8 cellular contexts compared by ENCODE assay signal in genomic region chr19:14081797-14082674, GRCh38. TPM values are rescaled to one million over a fixed set of nuclear protein-coding genes. Genes with fewer than 3 reads are reported as not detected.
A peak's percentile ranks its signal among the peaks of the same experiment; 100 is the strongest.
DNase-seq lines count a peak whose midpoint lies in the region; ATAC-seq and TF ChIP-seq lines count a peak whose summit lies in the region.

No MANE protein-coding gene starts in this region.

- no peak overlapping the region for H3K9ac ChIP-seq in neuronal stem cell (ENCODE audit: low read depth, low read length, poor library complexity)

- peak overlapping the region; percentile 80 for H3K4me3 ChIP-seq in GM12865 (ENCODE audit: low read depth, low read length)
- peak overlapping the region; percentile 63 to 73 for H3K4me3 ChIP-seq in esophagus (ENCODE audit: low read depth in 1 of 2, low read length in 2 of 2)
- peak overlapping the region; percentile 60 to 89 for H3K4me3 ChIP-seq in neuronal stem cell (ENCODE audit: low read length in 2 of 2)

- H2AK5ac ChIP-seq in neuronal stem cell (ENCODE audit: low read depth, low read length), result peak overlapping the region; percentile 58

- H3K9me3 ChIP-seq in esophagus (ENCODE audit: control insufficient read depth in 2 of 2, insufficient read depth in 1 of 2, low read depth in 1 of 2, low read length in 1 of 2) (no peaks in the 10 kb centered on the region), neuronal stem cell (replicated peaks in 1 of 2; ENCODE audit: control insufficient read depth in 2 of 2, insufficient read depth in 1 of 2, low read depth in 1 of 2, low read length in 2 of 2) (no peaks in the 10 kb centered on the region)

- WGBS in esophagus, 2 donors, result 19 to 20% methylated on average over 24 of the region's 24 CpGs
- WGBS in neuronal stem cell (ENCODE audit: extremely low coverage in 2 of 2, insufficient read length in 2 of 2, insufficient replicate concordance in 1 of 2), 2 donors, result no CpG with 5 or more reads among the region's 24 CpGs

- H2BK12ac ChIP-seq in neuronal stem cell (ENCODE audit: low read length), result no peak overlapping the region

- no peak overlapping the region for H3K14ac ChIP-seq in neuronal stem cell (ENCODE audit: low read length)

- H3K4me1 ChIP-seq in esophagus (ENCODE audit: control insufficient read depth in 2 of 2, insufficient read depth in 2 of 2, low read length in 1 of 2) (peaks cover 4 to 5% of the 10 kb centered on the region in 2 donors), neuronal stem cell (ENCODE audit: control insufficient read depth in 2 of 2, insufficient read depth in 1 of 2, low read depth in 1 of 2, low read length in 2 of 2) (peaks cover 0 to 5% of the 10 kb centered on the region in 2 donors)

- peak; percentile 12 for ATAC-seq in HG02759 (IDR thresholded peaks at IDR 0.05; ENCODE audit: unreplicated experiment)

- peak overlapping the region; percentile 93 for H2BK5ac ChIP-seq in neuronal stem cell (ENCODE audit: low read length)

- peak overlapping the region; percentile 90 for H3K18ac ChIP-seq in neuronal stem cell (ENCODE audit: low read length)

- peak overlapping the region; percentile 52 for H3K23ac ChIP-seq in neuronal stem cell (ENCODE audit: low read depth, low read length, poor library complexity)

- H3K27me3 ChIP-seq in esophagus (ENCODE audit: control insufficient read depth in 1 of 2, insufficient read depth in 2 of 2, low read length in 2 of 2), result no peaks in the 10 kb centered on the region
- no peaks in the 10 kb centered on the region for H3K27me3 ChIP-seq in neuronal stem cell (ENCODE audit: control insufficient read depth in 3 of 3, insufficient read depth in 3 of 3, low read depth in 1 of 3, low read length in 3 of 3)

- no peak overlapping the region for H2BK120ac ChIP-seq in neuronal stem cell (ENCODE audit: low read depth, low read length)

- peak; percentile 64 for DNase-seq in GM12865 (ENCODE audit: low read depth)
- DNase-seq in neuronal stem cell (ENCODE audit: low spot score), result no peak
- no peak for DNase-seq in dedifferentiated amniotic fluid mesenchymal stem cell (ENCODE audit: extremely low spot score)
- no peak for DNase-seq in DMS114 treated with DMSO at 0.1 percent for 48 hours (lab: John Stamatoyannopoulos, UW; ENCODE audit: unreplicated experiment)
- DNase-seq in retina, result no peak

- H4K91ac ChIP-seq in neuronal stem cell (ENCODE audit: low read depth, low read length, poor library complexity), result no peak overlapping the region

- H3K79me1 ChIP-seq in neuronal stem cell (ENCODE audit: low read depth, low read length), result no peaks in the 10 kb centered on the region

- H3K27ac ChIP-seq in VCaP (peak overlapping the region; percentile 76), esophagus (ENCODE audit: low read depth in 2 of 2, low read length in 1 of 2) (peak overlapping the region; percentile 92 to 98), neuronal stem cell (replicated peaks; ENCODE audit: low read length) (peak overlapping the region; percentile 53)

- no peak overlapping the region for H3K4ac ChIP-seq in neuronal stem cell (ENCODE audit: low read length)

- peak overlapping the region; percentile 84 for H2BK15ac ChIP-seq in neuronal stem cell (ENCODE audit: low read length)

- peak overlapping the region; percentile 83 for H2AFZ ChIP-seq in neuronal stem cell (ENCODE audit: low read length)

- no peak for TF ChIP-seq CTCF in GM12865 (IDR thresholded peaks at IDR 0.05; ENCODE audit: insufficient read depth, low read depth, low read length, missing control alignments)
- no peak for TF ChIP-seq CTCF in VCaP (conservative IDR thresholded peaks at IDR 0.05)

- H3K36me3 ChIP-seq in esophagus (ENCODE audit: control insufficient read depth in 2 of 2, insufficient read depth in 2 of 2, low read length in 1 of 2) (no peaks in the 10 kb centered on the region), neuronal stem cell (replicated peaks in 1 of 2; ENCODE audit: control insufficient read depth in 2 of 2, insufficient read depth in 2 of 2, low read length in 2 of 2) (peaks cover 0 to 9% of the 10 kb centered on the region in 2 donors)

- peak overlapping the region; percentile 93 for H3K4me2 ChIP-seq in neuronal stem cell (ENCODE audit: insufficient read depth, low read length, poor library complexity, severe bottlenecking)

- no peak overlapping the region for H4K8ac ChIP-seq in neuronal stem cell (ENCODE audit: low read depth, low read length)

RNA-seq across cellular contexts. Expression of gene C19orf67, which starts 3.5 kb away (rescaled TPM):
- polyA plus RNA-seq in esophagus, result not detected
- polyA plus RNA-seq in neuronal stem cell (2013, experiment 1 of 2), result not detected
- not detected for polyA plus RNA-seq in neuronal stem cell (2013, experiment 2 of 2)

RNA-seq across cellular contexts. Expression of gene SAMD1, which starts 8.5 kb away (rescaled TPM):
- polyA plus RNA-seq in esophagus, result 10 to 100 TPM; 27.6 to 28.4 TPM
- 57.9 TPM for polyA plus RNA-seq in neuronal stem cell (2013, experiment 1 of 2)
- polyA plus RNA-seq in neuronal stem cell (2013, experiment 2 of 2), result 59.2 TPM

RNA-seq across cellular contexts. Expression of gene MISP3, which starts 9.4 kb away (rescaled TPM):
- polyA plus RNA-seq in esophagus, result 1 to 10 TPM; 3.1 to 7.1 TPM
- polyA plus RNA-seq in neuronal stem cell (2013, experiment 1 of 2), result 1.6 TPM
- polyA plus RNA-seq in neuronal stem cell (2013, experiment 2 of 2), result 1.7 TPM

RNA-seq across cellular contexts. Expression of gene PALM3, which starts 20.2 kb away (rescaled TPM):
- polyA plus RNA-seq in esophagus, result under 1 TPM; 0.08 to 0.45 TPM
- 10.2 TPM for polyA plus RNA-seq in neuronal stem cell (2013, experiment 1 of 2)
- 10.4 TPM for polyA plus RNA-seq in neuronal stem cell (2013, experiment 2 of 2)

RNA-seq across cellular contexts. Expression of gene PRKACA, which starts 35.5 kb away (rescaled TPM):
- polyA plus RNA-seq in esophagus, result 10 to 100 TPM; 31.2 to 32.2 TPM
- polyA plus RNA-seq in neuronal stem cell (2013, experiment 1 of 2), result 66.8 TPM
- 67.2 TPM for polyA plus RNA-seq in neuronal stem cell (2013, experiment 2 of 2)
